Comparison of ENCODE assay signal across 13 cellular contexts in genomic region chr3:48492461-48493202, GRCh38. TPM values are rescaled to one million over a fixed set of nuclear protein-coding genes. Genes with fewer than 3 reads are reported as not detected.
A peak's percentile ranks its signal among the peaks of the same experiment; 100 is the strongest.
DNase-seq lines count a peak whose midpoint lies in the region; ATAC-seq and TF ChIP-seq lines count a peak whose summit lies in the region.
"Had no signal": no experiment of that assay in that cellular context is flagged by ENCODE, and none has a peak within 500 bp of the region (broad histone marks: within the 10 kb centered on the region; RNA-seq: fewer than 3 reads in every experiment).

No MANE protein-coding gene starts in this region.

- no peak for TF ChIP-seq POLR2A in gastroesophageal sphincter (IDR thresholded peaks at IDR 0.05)

- H3K36me3 ChIP-seq in Karpas-422 (ENCODE audit: insufficient read depth, low read length) (no peaks in the 10 kb centered on the region), SJCRH30 (no peaks in the 10 kb centered on the region), thymus (ENCODE audit: control insufficient read depth, insufficient read depth) (no peaks in the 10 kb centered on the region), gastroesophageal sphincter (peaks cover 0 to 49% of the 10 kb centered on the region in 2 donors)

- H3K4me2 ChIP-seq in Karpas-422 (ENCODE audit: low read depth, low read length, poor library complexity, severe bottlenecking): peak overlapping the region; percentile 71

- 91% methylated on average over 7 of the region's 7 CpGs for WGBS in thymus
- WGBS in gastroesophageal sphincter (ENCODE audit: low coverage in 1 of 2), 2 donors: 72 to 76% methylated on average over 4 to 7 of the region's 7 CpGs

- H2AFZ ChIP-seq in Karpas-422 (ENCODE audit: low read length): peak overlapping the region; percentile 93; the same call in 1 of the 2 replicates

- H3K9me3 ChIP-seq in Karpas-422 (ENCODE audit: low read length): no peaks in the 10 kb centered on the region
- no peaks in the 10 kb centered on the region for H3K9me3 ChIP-seq in SJCRH30 (replicated peaks)
- no peaks in the 10 kb centered on the region for H3K9me3 ChIP-seq in thymus (ENCODE audit: control insufficient read depth)
- H3K9me3 ChIP-seq in gastroesophageal sphincter: no peaks in the 10 kb centered on the region
- H3K9me3 ChIP-seq: body of pancreas had no signal

- peak overlapping the region; percentile 58 for H3K4me3 ChIP-seq in Karpas-422 (ENCODE audit: low read length)
- peak overlapping the region; percentile 51 for H3K4me3 ChIP-seq in SJCRH30
- no peak overlapping the region for H3K4me3 ChIP-seq in thymus (ENCODE audit: low read length)
- H3K4me3 ChIP-seq in gastroesophageal sphincter: no peak overlapping the region
- H3K4me3 ChIP-seq: body of pancreas had no signal

- no peaks in the 10 kb centered on the region for H3K9me2 ChIP-seq in Karpas-422 (replicated peaks; ENCODE audit: insufficient read depth, low read length)

- TF ChIP-seq EP300 in gastroesophageal sphincter (IDR thresholded peaks at IDR 0.05): no peak

- no peak for ATAC-seq in HG03280 (IDR thresholded peaks at IDR 0.05; ENCODE audit: unreplicated experiment)
- ATAC-seq in gastroesophageal sphincter: no peak
- no peak for ATAC-seq in omental fat pad (ENCODE audit: low FRiP score)
- ATAC-seq: body of pancreas had no signal

- DNase-seq in Karpas-422 (peak; percentile 96), SJCRH30 (peak; percentile 66 to 83), fibroblast of peridontal ligament (ENCODE audit: extremely low read depth) (peak; percentile 47), omental fat pad (ENCODE audit: low spot score) (no peak)
- DNase-seq: body of pancreas; DMS53; islet precursor cell; NCI-H446; nucleus accumbens; stimulated activated CD4-positive, alpha-beta T cell treated with anti-CD3 and anti-CD28 coated beads, Interleukin-4, amount 100 ng/mL, for 1 hour had no signal

- H3K27ac ChIP-seq in Karpas-422 (ENCODE audit: low read length) (peak overlapping the region; percentile 98), SJCRH30 (peak overlapping the region; percentile 96), thymus (ENCODE audit: low read depth) (peak overlapping the region; percentile 18), gastroesophageal sphincter (no peak overlapping the region)
- H3K27ac ChIP-seq: body of pancreas had no signal

- TF ChIP-seq CTCF in gastroesophageal sphincter (IDR thresholded peaks at IDR 0.05): no peak
- no peak for TF ChIP-seq CTCF in omental fat pad (IDR thresholded peaks at IDR 0.05)

- H4K20me1 ChIP-seq in Karpas-422 (ENCODE audit: insufficient read depth, low read depth, low read length): no peaks in the 10 kb centered on the region

- H3K4me1 ChIP-seq in Karpas-422 (ENCODE audit: low read length) (peaks cover 25% of the 10 kb centered on the region), SJCRH30 (peaks cover 15% of the 10 kb centered on the region), thymus (ENCODE audit: control insufficient read depth, insufficient read depth, low read length) (no peaks in the 10 kb centered on the region), gastroesophageal sphincter (no peaks in the 10 kb centered on the region)
- H3K4me1 ChIP-seq: body of pancreas had no signal

- peak overlapping the region; percentile 70 for H3K9ac ChIP-seq in Karpas-422 (ENCODE audit: low read length)

- H3K27me3 ChIP-seq in Karpas-422 (ENCODE audit: low read length): no peaks in the 10 kb centered on the region
- H3K27me3 ChIP-seq in SJCRH30: no peaks in the 10 kb centered on the region
- no peaks in the 10 kb centered on the region for H3K27me3 ChIP-seq in thymus (ENCODE audit: control insufficient read depth, insufficient read depth)
- no peaks in the 10 kb centered on the region for H3K27me3 ChIP-seq in gastroesophageal sphincter
- H3K27me3 ChIP-seq: body of pancreas had no signal

- no peaks in the 10 kb centered on the region for H3K79me2 ChIP-seq in Karpas-422 (ENCODE audit: low read length)

RNA-seq across cellular contexts. Expression of gene SHISA5, which starts 11.3 kb away (rescaled TPM):
- total RNA-seq in Karpas-422 (2014; rRNA removed; shearing (Covaris generic); ENCODE audit: low replicate concordance): 141 and 149 TPM in 2 replicates
- total RNA-seq in SJCRH30 (2014; rRNA removed; shearing (Covaris generic)): 74.9 and 78.1 TPM in 2 replicates
- 104 TPM for polyA plus RNA-seq in thymus
- total RNA-seq in gastroesophageal sphincter (100 to 1,000 TPM in 3 of 4 donors, 10 to 100 TPM in 1; 98.2 to 191 (median 122) TPM), omental fat pad (100 to 1,000 TPM in 3 of 4 donors, 10 to 100 TPM in 1; 99.5 to 120 (median 118) TPM)

RNA-seq across cellular contexts. Expression of gene ATRIP, which starts 46.1 kb away (rescaled TPM):
- total RNA-seq in Karpas-422 (2014; rRNA removed; shearing (Covaris generic); ENCODE audit: low replicate concordance): 7.3 and 10.9 TPM in 2 replicates
- total RNA-seq in SJCRH30 (2014; rRNA removed; shearing (Covaris generic)): 12.4 and 12.8 TPM in 2 replicates
- 8.4 TPM for polyA plus RNA-seq in thymus
- total RNA-seq in gastroesophageal sphincter: 1 to 10 TPM; 3.0 to 6.8 (median 5.2) TPM
- total RNA-seq in omental fat pad: 1 to 10 TPM; 4.0 to 6.5 (median 5.5) TPM

RNA-seq across cellular contexts. Expression of gene TMA7, which starts 52.6 kb away (rescaled TPM):
- 300 and 483 TPM in 2 replicates for total RNA-seq in Karpas-422 (2014; rRNA removed; shearing (Covaris generic); ENCODE audit: low replicate concordance)
- total RNA-seq in SJCRH30 (2014; rRNA removed; shearing (Covaris generic)): 491 and 498 TPM in 2 replicates
- 735 TPM for polyA plus RNA-seq in thymus
- total RNA-seq in gastroesophageal sphincter (100 to 1,000 TPM; 200 to 329 (median 260) TPM), omental fat pad (100 to 1,000 TPM; 239 to 266 (median 255) TPM)

RNA-seq across cellular contexts. Expression of gene CCDC51, which starts 52.7 kb away (rescaled TPM):
- 22.0 and 28.3 TPM in 2 replicates for total RNA-seq in Karpas-422 (2014; rRNA removed; shearing (Covaris generic); ENCODE audit: low replicate concordance)
- 11.3 and 12.0 TPM in 2 replicates for total RNA-seq in SJCRH30 (2014; rRNA removed; shearing (Covaris generic))
- 14.1 TPM for polyA plus RNA-seq in thymus
- total RNA-seq in gastroesophageal sphincter: 10 to 100 TPM; 10.2 to 32.6 (median 26.3) TPM
- 10 to 100 TPM; 11.6 to 15.1 (median 13.6) TPM for total RNA-seq in omental fat pad

Comparison
In these comparisons a context has a peak if more than half of its experiments do, and no peak if none do; other contexts are left out.
1. H3K27ac ChIP-seq: peak in Karpas-422 (single experiment), SJCRH30 (single experiment) and thymus (single experiment); none in gastroesophageal sphincter (0 of 4).
2. H3K4me3 ChIP-seq: peak in Karpas-422 (single experiment) and SJCRH30 (single experiment); none in thymus (single experiment) and gastroesophageal sphincter (0 of 2).